Comparison of ENCODE assay signal across 8 cellular contexts in the genomic region with DNA sequence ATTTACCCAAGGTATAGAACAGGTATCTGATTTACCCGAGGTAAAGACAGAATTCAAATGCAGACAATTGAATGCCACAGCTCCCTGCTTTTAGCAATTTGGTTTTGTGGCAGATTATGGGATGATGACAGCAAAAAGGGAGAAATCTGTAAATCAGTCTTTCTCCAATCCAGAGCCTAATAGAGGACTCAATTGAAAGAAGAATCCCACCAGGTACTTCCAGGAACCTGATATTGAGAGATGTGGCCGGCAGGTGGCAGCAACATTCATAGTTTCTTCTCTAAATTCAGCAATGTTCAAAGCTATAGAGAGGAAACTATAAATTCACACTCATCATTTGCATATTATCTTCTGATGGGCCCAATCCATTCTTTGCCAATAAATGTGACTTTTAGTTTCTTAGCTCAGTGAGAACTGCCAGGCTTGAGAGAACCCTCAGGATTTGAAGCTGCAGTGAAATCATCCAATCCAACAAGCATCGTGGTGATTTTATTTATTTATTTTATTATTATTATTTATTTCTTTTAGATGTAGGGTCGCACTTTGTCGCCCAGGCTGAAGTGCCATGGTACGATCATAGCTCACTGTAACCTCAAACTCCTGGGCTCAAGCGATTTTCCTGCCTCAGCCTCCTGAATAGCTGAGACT. TPM values are rescaled to one million over a fixed set of nuclear protein-coding genes. Genes with fewer than 3 reads are reported as not detected.
DNase-seq lines count a peak whose midpoint lies in the region; ATAC-seq, FAIRE-seq and TF ChIP-seq lines count a peak whose summit lies in the region.

No MANE protein-coding gene starts in this region.

- ATAC-seq in omental fat pad (ENCODE audit: low FRiP score) (no peak), GM21423 (IDR thresholded peaks at IDR 0.05; ENCODE audit: unreplicated experiment) (no peak)

- H3K27ac ChIP-seq in tibial nerve: no peak overlapping the region

- H3K9me3 ChIP-seq in tibial nerve: no peaks in the 10 kb centered on the region

- H3K4me3 ChIP-seq in fibroblast of pulmonary artery (replicated peaks; ENCODE audit: low read depth, low read length) (no peak overlapping the region), tibial nerve (no peak overlapping the region)

- 46 to 53% methylated on average over 7 of the region's 7 CpGs for WGBS in tibial nerve, 2 donors

- no peak overlapping the region for H3K4me3 Mint-ChIP-seq in activated T-cell treated with anti-CD3 and anti-CD28 coated beads, Interleukin-2, amount 50 U/mL, for 24 hours

- H3K4me1 ChIP-seq in tibial nerve: no peaks in the 10 kb centered on the region

- H3K4me1 Mint-ChIP-seq in activated T-cell treated with anti-CD3 and anti-CD28 coated beads, Interleukin-2, amount 50 U/mL, for 24 hours (ENCODE audit: low read depth): no peaks in the 10 kb centered on the region

- in situ Hi-C loops in Caki2 (cut with HindIII; ENCODE audit: low pct_unique_long_range_greater_than_20kb, low sequenced_read_pairs): no loop called here

- TF ChIP-seq CTCF in fibroblast of pulmonary artery (IDR thresholded peaks at IDR 0.05; ENCODE audit: low read length, missing control alignments) (peak; percentile 70), omental fat pad (IDR thresholded peaks at IDR 0.05) (peak in 2 of 3 donors; percentile 8 to 26), tibial nerve (IDR thresholded peaks at IDR 0.05) (peak; percentile 44 to 68 (median 61))

- H3K9me3 Mint-ChIP-seq in activated T-cell treated with anti-CD3 and anti-CD28 coated beads, Interleukin-2, amount 50 U/mL, for 24 hours: no peaks in the 10 kb centered on the region

- H3K36me3 ChIP-seq in tibial nerve: no peaks in the 10 kb centered on the region

- DNase-seq in Caki2 (ENCODE audit: low read depth) (peak; percentile 51), LHCN-M2 (ENCODE audit: low read depth) (peak; percentile 50), RCC 7860 (ENCODE audit: low spot score) (peak; percentile 49), fibroblast of pulmonary artery (ENCODE audit: low read depth) (peak; percentile 78), omental fat pad (ENCODE audit: low spot score) (peak; percentile 78), tibial nerve (ENCODE audit: low spot score in 2 of 2) (peak; percentile 29 to 76)
- DNase-seq in activated T-cell treated with anti-CD3 and anti-CD28 coated beads, Interleukin-2, amount 50 U/mL, for 24 hours: peak; percentile 77

- peak; percentile 80 for FAIRE-seq in RCC 7860 (lab: Jason Lieb, UNC)

- H3K36me3 Mint-ChIP-seq in activated T-cell treated with anti-CD3 and anti-CD28 coated beads, Interleukin-2, amount 50 U/mL, for 24 hours (ENCODE audit: low read depth): no peaks in the 10 kb centered on the region

- no peak for TF ChIP-seq POLR2A in tibial nerve (IDR thresholded peaks at IDR 0.05)

- H3K27me3 Mint-ChIP-seq in activated T-cell treated with anti-CD3 and anti-CD28 coated beads, Interleukin-2, amount 50 U/mL, for 24 hours: no peaks in the 10 kb centered on the region

- no peak for TF ChIP-seq EP300 in tibial nerve (IDR thresholded peaks at IDR 0.05)

- H3K27ac Mint-ChIP-seq in activated T-cell treated with anti-CD3 and anti-CD28 coated beads, Interleukin-2, amount 50 U/mL, for 24 hours: no peak overlapping the region

- no peaks in the 10 kb centered on the region for H3K27me3 ChIP-seq in tibial nerve

RNA-seq across cellular contexts. Expression of gene PHACTR4, which starts 9.8 kb away (rescaled TPM):
- 4.2 and 6.1 TPM in 2 replicates for total RNA-seq in Caki2 (2014; rRNA removed; shearing (Covaris generic); ENCODE audit: low replicate concordance)
- total RNA-seq in LHCN-M2 (2014; rRNA removed) (12.6 and 19.7 TPM in 2 replicates), omental fat pad (10 to 100 TPM; 13.1 to 22.1 (median 15.8) TPM), tibial nerve (10 to 100 TPM; 25.1 to 38.7 (median 33.6) TPM)
- polyA plus RNA-seq in LHCN-M2 (2012): 17.8 TPM

RNA-seq across cellular contexts. Expression of gene MED18, which starts 30.9 kb away (rescaled TPM):
- 26.3 and 41.5 TPM in 2 replicates for total RNA-seq in Caki2 (2014; rRNA removed; shearing (Covaris generic); ENCODE audit: low replicate concordance)
- total RNA-seq in LHCN-M2 (2014; rRNA removed) (18.4 and 19.2 TPM in 2 replicates), omental fat pad (10 to 100 TPM in 2 of 4 donors, 1 to 10 TPM in 2; 8.2 to 13.7 (median 10.3) TPM), tibial nerve (10 to 100 TPM in 2 of 4 donors, 1 to 10 TPM in 2; 9.4 to 21.2 (median 12.0) TPM)
- 21.3 TPM for polyA plus RNA-seq in LHCN-M2 (2012)

Comparison
In these comparisons a context has a peak if more than half of its experiments do, and no peak if none do; other contexts are left out.
1. CTCF ChIP-seq: peak in every context shown above with its lines; median percentile 70 in fibroblast of pulmonary artery; 61 in tibial nerve; 17 in omental fat pad.